Comparison of ENCODE assay signal across 26 cellular contexts in the genomic region with DNA sequence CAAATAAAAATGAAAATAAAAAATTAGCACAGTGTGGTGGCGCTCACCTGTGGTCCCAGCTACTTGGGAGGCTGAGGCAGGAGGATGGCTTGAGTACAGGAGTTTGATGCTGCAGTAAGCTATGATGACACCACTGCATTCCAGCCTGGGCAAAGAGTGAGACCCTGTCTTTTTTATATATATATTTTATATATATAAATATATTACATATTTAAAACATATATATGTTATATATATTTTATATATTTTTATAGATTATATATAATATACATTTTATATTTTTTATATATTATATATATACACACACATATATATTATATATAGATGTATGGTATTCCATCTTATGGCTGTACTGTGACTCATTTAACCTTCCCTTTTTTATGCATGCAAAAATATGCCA.
"Had no signal": no experiment of that assay in that cellular context is flagged by ENCODE, and none has a peak within 500 bp of the region (broad histone marks: within the 10 kb centered on the region; RNA-seq: fewer than 3 reads in every experiment).

No MANE protein-coding gene starts in this region.

- H3K9me3 ChIP-seq: neutrophil, psoas muscle, right lobe of liver, sigmoid colon, thoracic aorta, thyroid gland, tibial nerve, upper lobe of left lung, vagina had no signal

- H3K4me1 ChIP-seq: parathyroid adenoma, psoas muscle, right lobe of liver, thyroid gland, tibial nerve, upper lobe of left lung, vagina had no signal

- H3K27ac ChIP-seq: neutrophil, parathyroid adenoma, psoas muscle, right lobe of liver, sigmoid colon, thoracic aorta, thyroid gland, tibial nerve, upper lobe of left lung, vagina had no signal

- H3K4me3 ChIP-seq: psoas muscle, right lobe of liver, sigmoid colon, thoracic aorta, thyroid gland, tibial nerve, upper lobe of left lung, vagina had no signal

- H3K36me3 ChIP-seq: neutrophil, right lobe of liver, sigmoid colon, thoracic aorta, thyroid gland, tibial nerve, upper lobe of left lung, vagina had no signal

- ATAC-seq: naive thymus-derived CD8-positive, alpha-beta T cell; natural killer cell treated with Interleukin-12 subunit alpha and Interleukin-12 subunit beta and Interleukin-15 and Interleukin-18, amount 100 ng/mL, for 72 hours; psoas muscle; right cardiac atrium; right lobe of liver; stimulated activated memory B cell treated with anti-CD40 and anti-IgM and Interleukin-4, amounts not matched to agents 10 μg/mL and 1 μg/mL and 100 μg/mL, for 72 hours; stimulated activated naive CD8-positive, alpha-beta T cell treated with anti-CD3 and anti-CD28 coated beads, Interleukin-15, amount 100 ng/mL, for 72 hours; stimulated activated naive CD8-positive, alpha-beta T cell treated with anti-CD3 and anti-CD28 coated beads, Interleukin-15, Interleukin-2, amounts not matched to agents 100 U/mL and 50 U/mL, for 24 hours had no signal

- DNase-seq: naive thymus-derived CD8-positive, alpha-beta T cell; nephron progenitor cell; nucleus accumbens; posterior cingulate gyrus; psoas muscle; right cardiac atrium; right lobe of liver; sigmoid colon; small intestine; stimulated activated CD4-positive, alpha-beta T cell treated with anti-CD3 and anti-CD28 coated beads, Interleukin-1b, Interleukin-23, amount 100 ng/mL, for 48 hours; stimulated activated CD4-positive, alpha-beta T cell treated with anti-CD3 and anti-CD28 coated beads, Interleukin-4, amount 100 ng/mL, for 1 hour; stimulated activated CD4-positive, alpha-beta T cell treated with anti-CD3 and anti-CD28 coated beads, Interleukin-4, amount 100 ng/mL, for 4 hours; stimulated activated CD8-positive, alpha-beta memory T cell treated with anti-CD3 and anti-CD28 coated beads, Interleukin-4, amount 100 ng/mL, for 48 hours; stimulated activated naive CD4-positive, alpha-beta T cell; stimulated activated naive CD8-positive, alpha-beta T cell treated with anti-CD3 and anti-CD28 coated beads, Interleukin-15, amount 100 ng/mL, for 72 hours; stimulated activated naive CD8-positive, alpha-beta T cell treated with anti-CD3 and anti-CD28 coated beads, Interleukin-15, Interleukin-2, amounts not matched to agents 100 U/mL and 50 U/mL, for 24 hours; thyroid gland; trophoblast cell; upper lobe of left lung had no signal

- H3K27me3 ChIP-seq: neutrophil, right lobe of liver, sigmoid colon, thyroid gland, tibial nerve, upper lobe of left lung, vagina had no signal

- FAIRE-seq: small intestine had no signal
